Comparison of ENCODE assay signal across 19 cellular contexts in the genomic region with DNA sequence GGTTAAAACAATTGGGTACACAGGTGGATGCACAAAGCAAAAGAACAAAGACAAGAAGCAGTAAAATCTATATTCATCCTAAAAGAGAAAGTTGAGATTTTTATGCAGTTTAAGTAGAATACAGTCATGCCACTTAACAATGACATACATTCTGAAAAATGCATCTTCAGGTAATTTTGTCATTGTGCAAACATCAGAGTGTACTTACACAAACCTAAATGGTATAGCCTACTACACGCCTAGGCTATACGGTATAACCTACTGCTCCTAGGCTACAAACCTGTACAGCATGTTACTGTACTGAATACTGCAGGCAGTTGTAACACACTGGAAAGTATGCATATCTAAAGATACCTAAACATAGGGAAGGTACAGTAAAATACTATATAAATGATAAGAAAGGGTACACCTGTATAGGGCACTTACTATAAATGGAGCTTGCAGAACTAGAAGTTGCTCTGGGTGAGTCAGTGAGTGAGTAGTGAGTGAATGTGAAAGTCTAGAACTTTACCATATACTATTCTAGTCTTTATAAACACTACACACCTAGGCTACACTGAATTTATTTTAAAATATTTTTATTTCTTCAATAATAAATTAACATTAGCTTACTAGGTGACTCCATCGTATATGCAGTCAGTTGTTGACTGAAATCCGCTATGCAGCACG.
DNase-seq lines count a peak whose midpoint lies in the region; ATAC-seq and TF ChIP-seq lines count a peak whose summit lies in the region.
"Had no signal": no experiment of that assay in that cellular context is flagged by ENCODE, and none has a peak within 500 bp of the region (broad histone marks: within the 10 kb centered on the region; RNA-seq: fewer than 3 reads in every experiment).

No MANE protein-coding gene starts in this region.

- intact Hi-C loops in Caco-2 (cut with micrococcal nuclease; ENCODE audit: unreplicated experiment): no loop called here

- no peaks in the 10 kb centered on the region for H3K36me3 ChIP-seq in Caco-2 (ENCODE audit: control insufficient read depth, insufficient read depth, low read length)
- H3K36me3 ChIP-seq: BLaER1, Peyer's patch had no signal

- no peak overlapping the region for H3K4me3 Mint-ChIP-seq in Caco-2 (ENCODE audit: unreplicated experiment)
- H3K4me3 Mint-ChIP-seq: T-helper 1 cell treated with Interleukin-12 subunit alpha and Interleukin-12 subunit beta and Interleukin-4 antibody, amounts not matched to agents 30 μg/mL and 1 μg/mL, for 36 hours had no signal

- TF ChIP-seq CTCF in foreskin keratinocyte (conservative IDR thresholded peaks at IDR 0.05) (no peak), Caco-2 (IDR thresholded peaks at IDR 0.05; ENCODE audit: insufficient read depth in 1 of 2, low read depth in 1 of 2, low read length in 1 of 2, severe bottlenecking in 1 of 2, unreplicated experiment in 1 of 2) (no peak)

- no TSS peak for BruUV-seq in Caco-2 (replicated peaks; lab: Mats Ljungman, UMichigan)

- peak; percentile 7 for DNase-seq in DMS53 (lab: John Stamatoyannopoulos, UW)
- DNase-seq in DMS53 treated with DMSO at 0.1 percent for 48 hours (lab: John Stamatoyannopoulos, UW; ENCODE audit: unreplicated experiment): no peak
- no peak for DNase-seq in foreskin keratinocyte
- no peak for DNase-seq in activated CD4-positive, alpha-beta T cell treated with anti-CD3 and anti-CD28 coated beads for 1 hour
- DNase-seq in Caco-2: no peak
- DNase-seq in activated T-cell treated with anti-CD3 and anti-CD28 coated beads, Interleukin-2, amount 50 U/mL, for 1 hour: no peak
- DNase-seq: DMS153, Karpas-422, NCI-H1105 treated with DMSO at 0.1 percent for 48 hours, NCI-H187, NCI-H774, Peyer's patch, SHP77 had no signal

- H3K27ac ChIP-seq in foreskin keratinocyte: no peak overlapping the region
- H3K27ac ChIP-seq: 22Rv1, BLaER1, Peyer's patch had no signal

- H3K27me3 Mint-ChIP-seq in Caco-2 (ENCODE audit: insufficient read depth, unreplicated experiment): no peaks in the 10 kb centered on the region

- CTCF ChIA-PET in Caco-2 (lab: Charles Lee): no interaction called here

- peaks cover 9% of the 10 kb centered on the region for H3K4me1 Mint-ChIP-seq in Caco-2 (ENCODE audit: low read depth, unreplicated experiment)

- no peaks in the 10 kb centered on the region for H3K9me3 Mint-ChIP-seq in Caco-2 (ENCODE audit: unreplicated experiment)
- H3K9me3 Mint-ChIP-seq: T-helper 1 cell treated with Interleukin-12 subunit alpha and Interleukin-12 subunit beta and Interleukin-4 antibody, amounts not matched to agents 30 μg/mL and 1 μg/mL, for 36 hours had no signal

- H3K4me1 ChIP-seq in foreskin keratinocyte (no peaks in the 10 kb centered on the region), Caco-2 (peaks cover 5% of the 10 kb centered on the region)
- H3K4me1 ChIP-seq: Peyer's patch had no signal

- peak; percentile 58 for ATAC-seq in HG02759 (IDR thresholded peaks at IDR 0.05; ENCODE audit: unreplicated experiment)
- peak; percentile 50 for ATAC-seq in HG03378 (IDR thresholded peaks at IDR 0.05; ENCODE audit: unreplicated experiment)
- ATAC-seq in foreskin keratinocyte: peak; percentile 32
- ATAC-seq: SK-N-SH treated with all-trans-retinoic acid at 6 μM for 48 hours had no signal

- H3K9me3 ChIP-seq in Caco-2: 0 out of 2 replicates have a peak, but pooled peaks cover 5% of the 10 kb centered on the region
- H3K9me3 ChIP-seq: Peyer's patch had no signal

- H3K27ac Mint-ChIP-seq in Caco-2 (ENCODE audit: unreplicated experiment): no peak overlapping the region
- H3K27ac Mint-ChIP-seq: T-helper 1 cell treated with Interleukin-12 subunit alpha and Interleukin-12 subunit beta and Interleukin-4 antibody, amounts not matched to agents 30 μg/mL and 1 μg/mL, for 36 hours had no signal

- H3K27me3 ChIP-seq in foreskin keratinocyte (no peaks in the 10 kb centered on the region), Caco-2 (replicated peaks; ENCODE audit: control insufficient read depth, insufficient read depth, low read length) (no peaks in the 10 kb centered on the region)
- H3K27me3 ChIP-seq: BLaER1, Peyer's patch had no signal

- POLR2A ChIA-PET in Caco-2 (lab: Charles Lee): no interaction called here

- no peaks in the 10 kb centered on the region for H3K36me3 Mint-ChIP-seq in Caco-2 (ENCODE audit: insufficient read depth, unreplicated experiment)

- H3K4me3 ChIP-seq in Caco-2 (ENCODE audit: low read depth, low read length): no peak overlapping the region
- H3K4me3 ChIP-seq: BLaER1, Peyer's patch had no signal
